In the genomic region with DNA sequence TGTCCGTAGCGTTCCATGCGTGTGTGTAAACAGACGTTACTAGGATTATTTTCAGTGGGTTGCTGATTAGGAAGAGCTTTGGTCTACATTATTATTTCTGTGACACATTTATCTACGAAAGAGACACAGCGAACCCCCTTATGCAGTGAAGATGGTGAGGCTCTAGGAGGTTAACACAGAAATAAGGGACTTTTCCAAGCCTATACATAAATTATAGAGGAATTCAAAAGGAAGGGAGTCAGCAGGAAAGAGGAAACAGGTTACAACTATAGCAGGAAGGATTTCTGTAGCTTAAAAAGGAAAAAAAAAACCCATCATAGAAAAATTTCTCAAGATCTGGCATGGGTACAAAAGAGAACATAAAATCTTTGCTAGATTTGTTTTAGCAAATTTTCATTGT, we compare ENCODE assay signal across 11 cellular contexts.
"Had no signal": no experiment of that assay in that cellular context is flagged by ENCODE, and none has a peak within 500 bp of the region (broad histone marks: within the 10 kb centered on the region; RNA-seq: fewer than 3 reads in every experiment).

No MANE protein-coding gene starts in this region.

- H3K27me3 ChIP-seq: breast epithelium, suprapubic skin had no signal

- H3K4me3 Mint-ChIP-seq: activated naive CD8-positive, alpha-beta T cell treated with anti-CD3 and anti-CD28 coated beads for 36 hours had no signal

- DNase-seq: activated gamma-delta T cell; activated naive CD8-positive, alpha-beta T cell treated with anti-CD3 and anti-CD28 coated beads for 36 hours; anterior cingulate cortex; hypothalamus; mesendoderm; stimulated activated CD4-positive, alpha-beta T cell treated with anti-CD3 and anti-CD28 coated beads, Interleukin-2, amount 100 ng/mL, for 48 hours had no signal

- H3K9me3 ChIP-seq: suprapubic skin had no signal

- ATAC-seq: activated CD4-positive, CD25-positive, alpha-beta regulatory T cell treated with anti-CD3 and anti-CD28 coated beads, Interleukin-2, amount 50 U/mL, for 24 hours had no signal

- H3K36me3 ChIP-seq: breast epithelium, gastroesophageal sphincter, suprapubic skin had no signal

- H3K27ac Mint-ChIP-seq: activated naive CD8-positive, alpha-beta T cell treated with anti-CD3 and anti-CD28 coated beads for 36 hours had no signal

- H3K27ac ChIP-seq: breast epithelium, suprapubic skin had no signal

- H3K4me1 ChIP-seq: breast epithelium had no signal

- H3K4me3 ChIP-seq: breast epithelium, suprapubic skin had no signal

- H3K9me3 Mint-ChIP-seq: nephron had no signal
